In genomic region chr2:213627835-213628234, GRCh38 we compare ENCODE assay signal across 18 cellular contexts.
A peak's percentile ranks its signal among the peaks of the same experiment; 100 is the strongest.
DNase-seq lines count a peak whose midpoint lies in the region; ATAC-seq lines count a peak whose summit lies in the region.
"Had no signal": no experiment of that assay in that cellular context is flagged by ENCODE, and none has a peak within 500 bp of the region (broad histone marks: within the 10 kb centered on the region; RNA-seq: fewer than 3 reads in every experiment).

No MANE protein-coding gene starts in this region.

- no peak for DNase-seq in H7
- no peak for DNase-seq in stimulated activated CD4-positive, alpha-beta T cell treated with anti-CD3 and anti-CD28 coated beads, Interleukin-4, amount 100 ng/mL, for 4 hours
- no peak for DNase-seq in NCI-H345 (lab: John Stamatoyannopoulos, UW)
- no peak for DNase-seq in ureter (ENCODE audit: low spot score)
- DNase-seq: activated effector memory CD4-positive, alpha-beta T cell treated with Interleukin-2 at 50 U/mL for 16 hours; anterior cingulate cortex; CD4-positive, alpha-beta memory T cell; DND-41; MG63; NCI-H187; NCI-H510A; stimulated activated naive CD8-positive, alpha-beta T cell treated with anti-CD3 and anti-CD28 coated beads, Interleukin-15, amount 100 ng/mL, for 72 hours had no signal

- no peak overlapping the region for H3K4me3 ChIP-seq in H7 (ENCODE audit: insufficient read depth, low read depth, low read length)
- H3K4me3 ChIP-seq: MG63, neural progenitor cell had no signal

- no peaks in the 10 kb centered on the region for H3K27me3 ChIP-seq in H7 (ENCODE audit: control insufficient read depth, insufficient read depth, low read length)
- H3K27me3 ChIP-seq: MG63, neural progenitor cell had no signal

- H3K36me3 ChIP-seq in H7 (replicated peaks; ENCODE audit: control insufficient read depth, insufficient read depth, low read length): no peaks in the 10 kb centered on the region
- H3K36me3 ChIP-seq: MG63, neural progenitor cell had no signal

- ATAC-seq in GM18498 (IDR thresholded peaks at IDR 0.05; ENCODE audit: unreplicated experiment) (peak; percentile 56), GM19438 (IDR thresholded peaks at IDR 0.05; ENCODE audit: low read depth, unreplicated experiment) (peak; percentile 32), HG02798 (IDR thresholded peaks at IDR 0.05; ENCODE audit: poor library complexity, unreplicated experiment) (peak; percentile 44), HG03520 (IDR thresholded peaks at IDR 0.05; ENCODE audit: unreplicated experiment) (peak; percentile 37)
- ATAC-seq: HepG2; stimulated activated naive CD8-positive, alpha-beta T cell treated with anti-CD3 and anti-CD28 coated beads, Interleukin-15, amount 100 ng/mL, for 72 hours had no signal
